1 cellular context compared by ENCODE assay signal in genomic region chr20:370977-371754, GRCh38.
TF ChIP-seq lines count a peak whose summit lies in the region.

No MANE protein-coding gene starts in this region.

TF ChIP-seq in K562, 482 proteins besides CTCF, POLR2A, EP300 and RAD21 (continues in another document):
- no peak for TF ChIP-seq POU5F1 (IDR thresholded peaks at IDR 0.05; ENCODE audit: borderline replicate concordance, low read depth, low read length, partially characterized antibody)
- peak; percentile 50; the same call in 1 of the 2 replicates for TF ChIP-seq ZBTB17 (CRISPR knock-in tag; IDR thresholded peaks at IDR 0.05)
- no peak for TF ChIP-seq ZNF121 (CRISPR knock-in tag; conservative IDR thresholded peaks at IDR 0.05)
- peak; percentile 25; the same call in 1 of the 2 replicates for TF ChIP-seq ATF3 (IDR thresholded peaks at IDR 0.05)
- no peak for TF ChIP-seq ATF3 (CRISPR knock-in tag; conservative IDR thresholded peaks at IDR 0.05)
- TF ChIP-seq KAT8 (IDR thresholded peaks at IDR 0.05; ENCODE audit: low read depth) = no peak
- TF ChIP-seq, protein P1, sequence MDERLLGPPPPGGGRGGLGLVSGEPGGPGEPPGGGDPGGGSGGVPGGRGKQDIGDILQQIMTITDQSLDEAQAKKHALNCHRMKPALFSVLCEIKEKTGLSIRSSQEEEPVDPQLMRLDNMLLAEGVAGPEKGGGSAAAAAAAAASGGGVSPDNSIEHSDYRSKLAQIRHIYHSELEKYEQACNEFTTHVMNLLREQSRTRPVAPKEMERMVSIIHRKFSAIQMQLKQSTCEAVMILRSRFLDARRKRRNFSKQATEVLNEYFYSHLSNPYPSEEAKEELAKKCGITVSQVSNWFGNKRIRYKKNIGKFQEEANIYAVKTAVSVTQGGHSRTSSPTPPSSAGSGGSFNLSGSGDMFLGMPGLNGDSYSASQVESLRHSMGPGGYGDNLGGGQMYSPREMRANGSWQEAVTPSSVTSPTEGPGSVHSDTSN (CRISPR knock-in tag; IDR thresholded peaks at IDR 0.05; ENCODE audit: low read depth) = no peak
- TF ChIP-seq, protein P1 (tag; conservative IDR thresholded peaks at IDR 0.05; ENCODE audit: low read depth) = no peak
- TF ChIP-seq, protein P2, sequence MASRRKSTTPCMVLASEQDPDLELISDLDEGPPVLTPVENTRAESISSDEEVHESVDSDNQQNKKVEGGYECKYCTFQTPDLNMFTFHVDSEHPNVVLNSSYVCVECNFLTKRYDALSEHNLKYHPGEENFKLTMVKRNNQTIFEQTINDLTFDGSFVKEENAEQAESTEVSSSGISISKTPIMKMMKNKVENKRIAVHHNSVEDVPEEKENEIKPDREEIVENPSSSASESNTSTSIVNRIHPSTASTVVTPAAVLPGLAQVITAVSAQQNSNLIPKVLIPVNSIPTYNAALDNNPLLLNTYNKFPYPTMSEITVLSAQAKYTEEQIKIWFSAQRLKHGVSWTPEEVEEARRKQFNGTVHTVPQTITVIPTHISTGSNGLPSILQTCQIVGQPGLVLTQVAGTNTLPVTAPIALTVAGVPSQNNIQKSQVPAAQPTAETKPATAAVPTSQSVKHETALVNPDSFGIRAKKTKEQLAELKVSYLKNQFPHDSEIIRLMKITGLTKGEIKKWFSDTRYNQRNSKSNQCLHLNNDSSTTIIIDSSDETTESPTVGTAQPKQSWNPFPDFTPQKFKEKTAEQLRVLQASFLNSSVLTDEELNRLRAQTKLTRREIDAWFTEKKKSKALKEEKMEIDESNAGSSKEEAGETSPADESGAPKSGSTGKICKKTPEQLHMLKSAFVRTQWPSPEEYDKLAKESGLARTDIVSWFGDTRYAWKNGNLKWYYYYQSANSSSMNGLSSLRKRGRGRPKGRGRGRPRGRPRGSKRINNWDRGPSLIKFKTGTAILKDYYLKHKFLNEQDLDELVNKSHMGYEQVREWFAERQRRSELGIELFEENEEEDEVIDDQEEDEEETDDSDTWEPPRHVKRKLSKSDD (conservative IDR thresholded peaks at IDR 0.05; ENCODE audit: low read length) = no peak
- TF ChIP-seq KAT2B (IDR thresholded peaks at IDR 0.05; ENCODE audit: low read depth, low read length) = no peak
- TF ChIP-seq ATF2 (CRISPR knock-in tag; IDR thresholded peaks at IDR 0.05) = no peak
- no peak for TF ChIP-seq PHB (CRISPR knock-in tag; IDR thresholded peaks at IDR 0.05)
- no peak for TF ChIP-seq RNF219 (CRISPR knock-in tag; IDR thresholded peaks at IDR 0.05)
- TF ChIP-seq DEAF1 (CRISPR knock-in tag; IDR thresholded peaks at IDR 0.05) = no peak
- TF ChIP-seq ZNF311 (CRISPR knock-in tag; IDR thresholded peaks at IDR 0.05) = peak; percentile 65; the same call in 1 of the 2 replicates
- TF ChIP-seq BDP1 (IDR thresholded peaks at IDR 0.05; ENCODE audit: insufficient read depth, insufficient read length) = no peak
- no peak for TF ChIP-seq ZNF431 (CRISPR knock-in tag; IDR thresholded peaks at IDR 0.05)
- TF ChIP-seq BRF2 (IDR thresholded peaks at IDR 0.05; ENCODE audit: borderline replicate concordance, insufficient read depth, insufficient read length) = no peak
- no peak for TF ChIP-seq ZKSCAN1 (IDR thresholded peaks at IDR 0.05; ENCODE audit: low read depth, low read length)
- TF ChIP-seq SMAD4 (CRISPR knock-in tag; conservative IDR thresholded peaks at IDR 0.05) = peak; percentile 27
- no peak for TF ChIP-seq CEBPB (tag; IDR thresholded peaks at IDR 0.05)
- no peak for TF ChIP-seq THRA (IDR thresholded peaks at IDR 0.05)
- TF ChIP-seq, protein P3, sequence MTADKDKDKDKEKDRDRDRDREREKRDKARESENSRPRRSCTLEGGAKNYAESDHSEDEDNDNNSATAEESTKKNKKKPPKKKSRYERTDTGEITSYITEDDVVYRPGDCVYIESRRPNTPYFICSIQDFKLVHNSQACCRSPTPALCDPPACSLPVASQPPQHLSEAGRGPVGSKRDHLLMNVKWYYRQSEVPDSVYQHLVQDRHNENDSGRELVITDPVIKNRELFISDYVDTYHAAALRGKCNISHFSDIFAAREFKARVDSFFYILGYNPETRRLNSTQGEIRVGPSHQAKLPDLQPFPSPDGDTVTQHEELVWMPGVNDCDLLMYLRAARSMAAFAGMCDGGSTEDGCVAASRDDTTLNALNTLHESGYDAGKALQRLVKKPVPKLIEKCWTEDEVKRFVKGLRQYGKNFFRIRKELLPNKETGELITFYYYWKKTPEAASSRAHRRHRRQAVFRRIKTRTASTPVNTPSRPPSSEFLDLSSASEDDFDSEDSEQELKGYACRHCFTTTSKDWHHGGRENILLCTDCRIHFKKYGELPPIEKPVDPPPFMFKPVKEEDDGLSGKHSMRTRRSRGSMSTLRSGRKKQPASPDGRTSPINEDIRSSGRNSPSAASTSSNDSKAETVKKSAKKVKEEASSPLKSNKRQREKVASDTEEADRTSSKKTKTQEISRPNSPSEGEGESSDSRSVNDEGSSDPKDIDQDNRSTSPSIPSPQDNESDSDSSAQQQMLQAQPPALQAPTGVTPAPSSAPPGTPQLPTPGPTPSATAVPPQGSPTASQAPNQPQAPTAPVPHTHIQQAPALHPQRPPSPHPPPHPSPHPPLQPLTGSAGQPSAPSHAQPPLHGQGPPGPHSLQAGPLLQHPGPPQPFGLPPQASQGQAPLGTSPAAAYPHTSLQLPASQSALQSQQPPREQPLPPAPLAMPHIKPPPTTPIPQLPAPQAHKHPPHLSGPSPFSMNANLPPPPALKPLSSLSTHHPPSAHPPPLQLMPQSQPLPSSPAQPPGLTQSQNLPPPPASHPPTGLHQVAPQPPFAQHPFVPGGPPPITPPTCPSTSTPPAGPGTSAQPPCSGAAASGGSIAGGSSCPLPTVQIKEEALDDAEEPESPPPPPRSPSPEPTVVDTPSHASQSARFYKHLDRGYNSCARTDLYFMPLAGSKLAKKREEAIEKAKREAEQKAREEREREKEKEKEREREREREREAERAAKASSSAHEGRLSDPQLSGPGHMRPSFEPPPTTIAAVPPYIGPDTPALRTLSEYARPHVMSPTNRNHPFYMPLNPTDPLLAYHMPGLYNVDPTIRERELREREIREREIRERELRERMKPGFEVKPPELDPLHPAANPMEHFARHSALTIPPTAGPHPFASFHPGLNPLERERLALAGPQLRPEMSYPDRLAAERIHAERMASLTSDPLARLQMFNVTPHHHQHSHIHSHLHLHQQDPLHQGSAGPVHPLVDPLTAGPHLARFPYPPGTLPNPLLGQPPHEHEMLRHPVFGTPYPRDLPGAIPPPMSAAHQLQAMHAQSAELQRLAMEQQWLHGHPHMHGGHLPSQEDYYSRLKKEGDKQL (CRISPR knock-in tag; IDR thresholded peaks at IDR 0.05; ENCODE audit: borderline replicate concordance) = no peak
- TF ChIP-seq ZNF274 (IDR thresholded peaks at IDR 0.05; ENCODE audit: borderline replicate concordance, low read depth, low read length) = no peak
- TF ChIP-seq NFE2L1 (tag; IDR thresholded peaks at IDR 0.05; ENCODE audit: borderline replicate concordance, low read depth) = no peak
- TF ChIP-seq ZNF551 (CRISPR knock-in tag; IDR thresholded peaks at IDR 0.05) = no peak
